In the genomic region with DNA sequence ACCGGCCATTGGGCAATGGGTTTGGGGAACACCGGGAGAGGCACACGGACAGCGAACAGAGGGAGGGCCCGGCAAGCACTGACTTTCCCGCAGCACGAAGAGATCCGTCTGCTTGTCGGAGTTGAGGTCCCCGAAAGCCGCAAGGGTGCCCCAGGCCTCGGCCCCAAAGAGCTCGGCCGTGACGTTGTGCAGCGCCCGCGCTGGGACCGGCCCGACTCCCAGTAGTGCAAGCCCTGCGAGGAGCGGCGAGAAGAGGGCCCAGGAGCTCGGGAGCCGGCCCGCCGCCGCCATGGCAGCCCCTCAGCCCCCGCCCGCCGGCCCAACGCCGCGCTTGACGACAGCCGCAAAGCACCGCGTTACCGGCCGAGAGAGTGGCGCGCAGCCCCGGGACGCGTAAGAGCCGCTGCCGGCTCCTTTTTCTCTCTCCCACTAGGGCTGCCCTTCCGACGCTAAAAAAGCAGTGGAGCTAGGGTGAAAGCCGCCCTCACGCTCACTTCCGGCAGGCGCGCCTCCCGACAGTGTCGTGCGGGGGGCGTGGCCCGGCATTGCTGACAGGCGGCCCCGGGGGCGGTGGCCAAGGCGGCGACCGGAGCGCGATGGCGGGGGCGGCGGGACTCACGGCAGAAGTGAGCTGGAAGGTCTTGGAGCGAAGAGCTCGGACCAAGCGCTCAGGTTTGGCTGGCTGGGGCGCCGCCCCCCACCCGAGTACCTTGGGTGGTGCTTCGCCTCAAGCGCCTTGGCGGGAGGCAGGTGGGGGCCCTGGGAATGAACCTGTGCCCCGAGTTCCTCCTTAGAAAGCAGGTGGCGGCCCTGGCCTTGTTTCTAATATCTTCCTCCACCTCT, we compare ENCODE assay signal across 1 cellular context.
A peak's percentile ranks its signal among the peaks of the same experiment; 100 is the strongest.
TF ChIP-seq lines count a peak whose summit lies in the region.

Gene ITFG1 (minus strand): TSS at position 309 of the 843 bp plus-strand sequence. CDS start 18 bp downstream, at position 291.
Gene PHKB (plus strand): TSS at position 577 of the 843 bp plus-strand sequence. CDS start 20 bp downstream, at position 597.

TF ChIP-seq in HepG2, 621 proteins besides CTCF, POLR2A, EP300 and RAD21 (continued from another document and continues in another):
- peak; percentile 48 for TF ChIP-seq STAG1 (CRISPR knock-in tag; IDR thresholded peaks at IDR 0.05)
- peak; percentile 60; the same call in 1 of the 2 replicates for TF ChIP-seq MAFG (CRISPR knock-in tag; IDR thresholded peaks at IDR 0.05)
- TF ChIP-seq, protein P1, sequence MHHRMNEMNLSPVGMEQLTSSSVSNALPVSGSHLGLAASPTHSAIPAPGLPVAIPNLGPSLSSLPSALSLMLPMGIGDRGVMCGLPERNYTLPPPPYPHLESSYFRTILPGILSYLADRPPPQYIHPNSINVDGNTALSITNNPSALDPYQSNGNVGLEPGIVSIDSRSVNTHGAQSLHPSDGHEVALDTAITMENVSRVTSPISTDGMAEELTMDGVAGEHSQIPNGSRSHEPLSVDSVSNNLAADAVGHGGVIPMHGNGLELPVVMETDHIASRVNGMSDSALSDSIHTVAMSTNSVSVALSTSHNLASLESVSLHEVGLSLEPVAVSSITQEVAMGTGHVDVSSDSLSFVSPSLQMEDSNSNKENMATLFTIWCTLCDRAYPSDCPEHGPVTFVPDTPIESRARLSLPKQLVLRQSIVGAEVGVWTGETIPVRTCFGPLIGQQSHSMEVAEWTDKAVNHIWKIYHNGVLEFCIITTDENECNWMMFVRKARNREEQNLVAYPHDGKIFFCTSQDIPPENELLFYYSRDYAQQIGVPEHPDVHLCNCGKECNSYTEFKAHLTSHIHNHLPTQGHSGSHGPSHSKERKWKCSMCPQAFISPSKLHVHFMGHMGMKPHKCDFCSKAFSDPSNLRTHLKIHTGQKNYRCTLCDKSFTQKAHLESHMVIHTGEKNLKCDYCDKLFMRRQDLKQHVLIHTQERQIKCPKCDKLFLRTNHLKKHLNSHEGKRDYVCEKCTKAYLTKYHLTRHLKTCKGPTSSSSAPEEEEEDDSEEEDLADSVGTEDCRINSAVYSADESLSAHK (CRISPR knock-in tag; IDR thresholded peaks at IDR 0.05; ENCODE audit: borderline replicate concordance) = no peak
- peak; percentile 89; the same call in 1 of the 2 replicates for TF ChIP-seq HOXD1 (CRISPR knock-in tag; IDR thresholded peaks at IDR 0.05)
- TF ChIP-seq, protein P2, sequence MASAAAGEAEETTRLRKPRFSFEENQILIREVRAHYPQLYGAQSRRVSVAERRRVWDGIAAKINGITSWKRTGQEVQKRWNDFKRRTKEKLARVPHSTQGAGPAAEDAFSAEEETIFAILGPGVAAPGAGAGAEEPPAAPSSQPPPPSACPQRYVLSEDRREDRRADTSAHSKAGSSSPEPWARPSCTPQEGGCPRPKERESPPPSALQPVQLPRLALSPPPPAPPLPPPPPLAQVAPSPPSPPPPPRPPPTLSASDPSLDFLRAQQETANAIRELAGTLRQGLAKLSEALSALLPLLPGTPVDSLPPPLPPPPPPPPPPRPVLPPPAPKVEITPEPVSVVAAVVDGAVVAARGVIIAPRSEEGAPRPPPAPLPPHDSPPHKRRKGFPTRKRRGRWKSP (CRISPR knock-in tag; IDR thresholded peaks at IDR 0.05) = peak; percentile 82
- peak; percentile 60; the same call in 1 of the 2 replicates for TF ChIP-seq HNRNPUL1 (IDR thresholded peaks at IDR 0.05; ENCODE audit: low read depth, low read length)
- TF ChIP-seq NCOR1 (IDR thresholded peaks at IDR 0.05; ENCODE audit: borderline replicate concordance, low read length) = peak; percentile 55; the same call in 1 of the 2 replicates
- no peak for TF ChIP-seq ZNF652 (CRISPR knock-in tag; IDR thresholded peaks at IDR 0.05; ENCODE audit: borderline replicate concordance, low read depth)
- peak; percentile 17; the same call in 1 of the 2 replicates for TF ChIP-seq ZNF777 (CRISPR knock-in tag; IDR thresholded peaks at IDR 0.05)
- TF ChIP-seq ZNF772 (CRISPR knock-in tag; IDR thresholded peaks at IDR 0.05) = peak; percentile 70
- TF ChIP-seq NR2F1 (CRISPR knock-in tag; IDR thresholded peaks at IDR 0.05) = no peak
- peak; percentile 87; the same call in 1 of the 2 replicates for TF ChIP-seq ZNF747 (CRISPR knock-in tag; IDR thresholded peaks at IDR 0.05; ENCODE audit: borderline replicate concordance)
- no peak for TF ChIP-seq TEAD2 (CRISPR knock-in tag; IDR thresholded peaks at IDR 0.05)
- TF ChIP-seq POGZ (CRISPR knock-in tag; IDR thresholded peaks at IDR 0.05) = peak; percentile 90
- TF ChIP-seq, protein P3, sequence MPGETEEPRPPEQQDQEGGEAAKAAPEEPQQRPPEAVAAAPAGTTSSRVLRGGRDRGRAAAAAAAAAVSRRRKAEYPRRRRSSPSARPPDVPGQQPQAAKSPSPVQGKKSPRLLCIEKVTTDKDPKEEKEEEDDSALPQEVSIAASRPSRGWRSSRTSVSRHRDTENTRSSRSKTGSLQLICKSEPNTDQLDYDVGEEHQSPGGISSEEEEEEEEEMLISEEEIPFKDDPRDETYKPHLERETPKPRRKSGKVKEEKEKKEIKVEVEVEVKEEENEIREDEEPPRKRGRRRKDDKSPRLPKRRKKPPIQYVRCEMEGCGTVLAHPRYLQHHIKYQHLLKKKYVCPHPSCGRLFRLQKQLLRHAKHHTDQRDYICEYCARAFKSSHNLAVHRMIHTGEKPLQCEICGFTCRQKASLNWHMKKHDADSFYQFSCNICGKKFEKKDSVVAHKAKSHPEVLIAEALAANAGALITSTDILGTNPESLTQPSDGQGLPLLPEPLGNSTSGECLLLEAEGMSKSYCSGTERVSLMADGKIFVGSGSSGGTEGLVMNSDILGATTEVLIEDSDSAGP (CRISPR knock-in tag; IDR thresholded peaks at IDR 0.05; ENCODE audit: borderline replicate concordance) = peak; percentile 95
- TF ChIP-seq NFKBIZ (CRISPR knock-in tag; IDR thresholded peaks at IDR 0.05) = peak; percentile 63; the same call in 1 of the 2 replicates
- peak; percentile 41; the same call in 1 of the 2 replicates for TF ChIP-seq ZKSCAN5 (CRISPR knock-in tag; IDR thresholded peaks at IDR 0.05)
- no peak; the same call in 1 of the 2 replicates for TF ChIP-seq ZNF549 (CRISPR knock-in tag; IDR thresholded peaks at IDR 0.05)
- TF ChIP-seq ZNF281 (CRISPR knock-in tag; IDR thresholded peaks at IDR 0.05; ENCODE audit: borderline replicate concordance) = no peak
- TF ChIP-seq ELF1 (CRISPR knock-in tag; IDR thresholded peaks at IDR 0.05) = peak; percentile 91
- peak; percentile 97 for TF ChIP-seq SP4 (CRISPR knock-in tag; IDR thresholded peaks at IDR 0.05)
- TF ChIP-seq, protein P4, sequence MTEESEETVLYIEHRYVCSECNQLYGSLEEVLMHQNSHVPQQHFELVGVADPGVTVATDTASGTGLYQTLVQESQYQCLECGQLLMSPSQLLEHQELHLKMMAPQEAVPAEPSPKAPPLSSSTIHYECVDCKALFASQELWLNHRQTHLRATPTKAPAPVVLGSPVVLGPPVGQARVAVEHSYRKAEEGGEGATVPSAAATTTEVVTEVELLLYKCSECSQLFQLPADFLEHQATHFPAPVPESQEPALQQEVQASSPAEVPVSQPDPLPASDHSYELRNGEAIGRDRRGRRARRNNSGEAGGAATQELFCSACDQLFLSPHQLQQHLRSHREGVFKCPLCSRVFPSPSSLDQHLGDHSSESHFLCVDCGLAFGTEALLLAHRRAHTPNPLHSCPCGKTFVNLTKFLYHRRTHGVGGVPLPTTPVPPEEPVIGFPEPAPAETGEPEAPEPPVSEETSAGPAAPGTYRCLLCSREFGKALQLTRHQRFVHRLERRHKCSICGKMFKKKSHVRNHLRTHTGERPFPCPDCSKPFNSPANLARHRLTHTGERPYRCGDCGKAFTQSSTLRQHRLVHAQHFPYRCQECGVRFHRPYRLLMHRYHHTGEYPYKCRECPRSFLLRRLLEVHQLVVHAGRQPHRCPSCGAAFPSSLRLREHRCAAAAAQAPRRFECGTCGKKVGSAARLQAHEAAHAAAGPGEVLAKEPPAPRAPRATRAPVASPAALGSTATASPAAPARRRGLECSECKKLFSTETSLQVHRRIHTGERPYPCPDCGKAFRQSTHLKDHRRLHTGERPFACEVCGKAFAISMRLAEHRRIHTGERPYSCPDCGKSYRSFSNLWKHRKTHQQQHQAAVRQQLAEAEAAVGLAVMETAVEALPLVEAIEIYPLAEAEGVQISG (CRISPR knock-in tag; IDR thresholded peaks at IDR 0.05) = peak; percentile 88
- TF ChIP-seq POLR2AphosphoS2 (IDR thresholded peaks at IDR 0.05; ENCODE audit: low read depth, low read length) = no peak
- TF ChIP-seq GATAD2A (CRISPR knock-in tag; IDR thresholded peaks at IDR 0.05) = 0 out of 2 replicates have a peak, but pooled peaks have one; percentile 10
- TF ChIP-seq ZNF878 (CRISPR knock-in tag; IDR thresholded peaks at IDR 0.05) = peak; percentile 48; the same call in 1 of the 2 replicates
- TF ChIP-seq, protein P5, sequence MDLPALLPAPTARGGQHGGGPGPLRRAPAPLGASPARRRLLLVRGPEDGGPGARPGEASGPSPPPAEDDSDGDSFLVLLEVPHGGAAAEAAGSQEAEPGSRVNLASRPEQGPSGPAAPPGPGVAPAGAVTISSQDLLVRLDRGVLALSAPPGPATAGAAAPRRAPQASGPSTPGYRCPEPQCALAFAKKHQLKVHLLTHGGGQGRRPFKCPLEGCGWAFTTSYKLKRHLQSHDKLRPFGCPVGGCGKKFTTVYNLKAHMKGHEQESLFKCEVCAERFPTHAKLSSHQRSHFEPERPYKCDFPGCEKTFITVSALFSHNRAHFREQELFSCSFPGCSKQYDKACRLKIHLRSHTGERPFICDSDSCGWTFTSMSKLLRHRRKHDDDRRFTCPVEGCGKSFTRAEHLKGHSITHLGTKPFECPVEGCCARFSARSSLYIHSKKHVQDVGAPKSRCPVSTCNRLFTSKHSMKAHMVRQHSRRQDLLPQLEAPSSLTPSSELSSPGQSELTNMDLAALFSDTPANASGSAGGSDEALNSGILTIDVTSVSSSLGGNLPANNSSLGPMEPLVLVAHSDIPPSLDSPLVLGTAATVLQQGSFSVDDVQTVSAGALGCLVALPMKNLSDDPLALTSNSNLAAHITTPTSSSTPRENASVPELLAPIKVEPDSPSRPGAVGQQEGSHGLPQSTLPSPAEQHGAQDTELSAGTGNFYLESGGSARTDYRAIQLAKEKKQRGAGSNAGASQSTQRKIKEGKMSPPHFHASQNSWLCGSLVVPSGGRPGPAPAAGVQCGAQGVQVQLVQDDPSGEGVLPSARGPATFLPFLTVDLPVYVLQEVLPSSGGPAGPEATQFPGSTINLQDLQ (CRISPR knock-in tag; IDR thresholded peaks at IDR 0.05) = no peak; the same call in 1 of the 2 replicates
- TF ChIP-seq, protein P6, sequence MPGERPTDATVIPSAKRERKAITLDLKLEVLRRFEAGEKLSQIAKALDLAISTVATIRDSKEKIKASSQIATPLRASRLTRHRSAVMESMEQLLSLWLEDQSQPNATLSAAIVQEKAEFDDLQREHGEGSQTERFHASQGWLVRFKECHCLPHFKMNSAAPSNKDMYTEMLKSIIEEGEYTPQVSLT (CRISPR knock-in tag; IDR thresholded peaks at IDR 0.05; ENCODE audit: borderline replicate concordance, low read depth) = peak; percentile 85; the same call in 1 of the 2 replicates
- TF ChIP-seq, protein P7, sequence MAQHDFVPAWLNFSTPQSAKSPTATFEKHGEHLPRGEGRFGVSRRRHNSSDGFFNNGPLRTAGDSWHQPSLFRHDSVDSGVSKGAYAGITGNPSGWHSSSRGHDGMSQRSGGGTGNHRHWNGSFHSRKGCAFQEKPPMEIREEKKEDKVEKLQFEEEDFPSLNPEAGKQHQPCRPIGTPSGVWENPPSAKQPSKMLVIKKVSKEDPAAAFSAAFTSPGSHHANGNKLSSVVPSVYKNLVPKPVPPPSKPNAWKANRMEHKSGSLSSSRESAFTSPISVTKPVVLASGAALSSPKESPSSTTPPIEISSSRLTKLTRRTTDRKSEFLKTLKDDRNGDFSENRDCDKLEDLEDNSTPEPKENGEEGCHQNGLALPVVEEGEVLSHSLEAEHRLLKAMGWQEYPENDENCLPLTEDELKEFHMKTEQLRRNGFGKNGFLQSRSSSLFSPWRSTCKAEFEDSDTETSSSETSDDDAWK (CRISPR knock-in tag; IDR thresholded peaks at IDR 0.05) = no peak
- no peak for TF ChIP-seq ZNF75D (CRISPR knock-in tag; IDR thresholded peaks at IDR 0.05; ENCODE audit: borderline replicate concordance)
- no peak; the same call in 1 of the 2 replicates for TF ChIP-seq HIC2 (CRISPR knock-in tag; IDR thresholded peaks at IDR 0.05; ENCODE audit: low read depth)
- no peak for TF ChIP-seq SMARCE1 (IDR thresholded peaks at IDR 0.05; ENCODE audit: borderline replicate concordance)
- TF ChIP-seq ZNF34 (CRISPR knock-in tag; IDR thresholded peaks at IDR 0.05; ENCODE audit: borderline replicate concordance) = peak; percentile 90
- peak; percentile 87 for TF ChIP-seq ZFX (CRISPR knock-in tag; IDR thresholded peaks at IDR 0.05; ENCODE audit: low read depth)
- TF ChIP-seq, protein P8, sequence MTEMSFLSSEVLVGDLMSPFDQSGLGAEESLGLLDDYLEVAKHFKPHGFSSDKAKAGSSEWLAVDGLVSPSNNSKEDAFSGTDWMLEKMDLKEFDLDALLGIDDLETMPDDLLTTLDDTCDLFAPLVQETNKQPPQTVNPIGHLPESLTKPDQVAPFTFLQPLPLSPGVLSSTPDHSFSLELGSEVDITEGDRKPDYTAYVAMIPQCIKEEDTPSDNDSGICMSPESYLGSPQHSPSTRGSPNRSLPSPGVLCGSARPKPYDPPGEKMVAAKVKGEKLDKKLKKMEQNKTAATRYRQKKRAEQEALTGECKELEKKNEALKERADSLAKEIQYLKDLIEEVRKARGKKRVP (CRISPR knock-in tag; IDR thresholded peaks at IDR 0.05) = peak in 1 of 2 experiments; percentile 79; a peak in 2 of 4 replicates
